8 cellular contexts compared by ENCODE assay signal in genomic region chr11:61332823-61333637, GRCh38. TPM values are rescaled to one million over a fixed set of nuclear protein-coding genes. Genes with fewer than 3 reads are reported as not detected.
DNase-seq lines count a peak whose midpoint lies in the region; ATAC-seq and TF ChIP-seq lines count a peak whose summit lies in the region.

DDB1 (minus strand) TSS chr11:61333105; CDS start chr11:61332968, 137 bp downstream.
A gene with protein sequence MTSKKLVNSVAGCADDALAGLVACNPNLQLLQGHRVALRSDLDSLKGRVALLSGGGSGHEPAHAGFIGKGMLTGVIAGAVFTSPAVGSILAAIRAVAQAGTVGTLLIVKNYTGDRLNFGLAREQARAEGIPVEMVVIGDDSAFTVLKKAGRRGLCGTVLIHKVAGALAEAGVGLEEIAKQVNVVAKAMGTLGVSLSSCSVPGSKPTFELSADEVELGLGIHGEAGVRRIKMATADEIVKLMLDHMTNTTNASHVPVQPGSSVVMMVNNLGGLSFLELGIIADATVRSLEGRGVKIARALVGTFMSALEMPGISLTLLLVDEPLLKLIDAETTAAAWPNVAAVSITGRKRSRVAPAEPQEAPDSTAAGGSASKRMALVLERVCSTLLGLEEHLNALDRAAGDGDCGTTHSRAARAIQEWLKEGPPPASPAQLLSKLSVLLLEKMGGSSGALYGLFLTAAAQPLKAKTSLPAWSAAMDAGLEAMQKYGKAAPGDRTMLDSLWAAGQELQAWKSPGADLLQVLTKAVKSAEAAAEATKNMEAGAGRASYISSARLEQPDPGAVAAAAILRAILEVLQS (plus strand): TSS chr11:61333228. CDS start chr11:61334729, 1,501 bp downstream.

- H3K36me3 Mint-ChIP-seq in activated CD4-positive, alpha-beta memory T cell treated with anti-CD3 and anti-CD28 coated beads for 36 hours: peaks cover 28% of the 10 kb centered on the region

- CTCF ChIA-PET in activated CD4-positive, alpha-beta memory T cell treated with anti-CD3 and anti-CD28 coated beads for 36 hours (lab: Charles Lee): interaction anchor here (0.9 to 7.7 kb wide), 8 partner anchors 17 to 502 kb away, joined by 3 to 310 read pairs (median 7); partner anchors contain the start of genes CPSF7, CYB561A3, SDHAF2 and TMEM138

- no peaks in the 10 kb centered on the region for H3K27me3 Mint-ChIP-seq in activated CD4-positive, alpha-beta memory T cell treated with anti-CD3 and anti-CD28 coated beads for 36 hours

- H3K9me3 Mint-ChIP-seq in activated CD4-positive, alpha-beta memory T cell treated with anti-CD3 and anti-CD28 coated beads for 36 hours: no peaks in the 10 kb centered on the region

- ATAC-seq in GM19452 (IDR thresholded peaks at IDR 0.05; ENCODE audit: unreplicated experiment): peak; percentile 82

- peaks cover 55% of the 10 kb centered on the region for H3K4me1 Mint-ChIP-seq in activated CD4-positive, alpha-beta memory T cell treated with anti-CD3 and anti-CD28 coated beads for 36 hours (ENCODE audit: low read depth)

- H3K9ac ChIP-seq in liver (ENCODE audit: low read depth in 1 of 2, low read length in 2 of 2): peak within 1 kb of the TSS; percentile 87 to 90

- TF ChIP-seq CTCF in liver (IDR thresholded peaks at IDR 0.05; ENCODE audit: low read depth, low read length, missing input control): no peak

- peak within 1 kb of the TSS; percentile 83 to 94 for H3K27ac ChIP-seq in liver (ENCODE audit: low read depth in 1 of 2, low read length in 2 of 2)

- no peaks in the 10 kb centered on the region for H3K27me3 ChIP-seq in liver (ENCODE audit: control insufficient read depth in 4 of 4, insufficient read depth in 4 of 4, low read length in 3 of 4)

- WGBS in liver: under 1% methylated on average over 83 of the region's 83 CpGs

- peak; percentile 27 to 38 for TF ChIP-seq RAD21 in liver (IDR thresholded peaks at IDR 0.05)

- H3K9me3 ChIP-seq in liver (ENCODE audit: control insufficient read depth in 4 of 4, low read length in 3 of 4): no peaks in the 10 kb centered on the region

- H3K36me3 ChIP-seq in liver (ENCODE audit: control insufficient read depth in 4 of 4, insufficient read depth in 3 of 4, low read depth in 1 of 4, low read length in 3 of 4): peaks cover under 1 to 17% (median 11%) of the 10 kb centered on the region in 4 donors

- POLR2A ChIA-PET in activated CD4-positive, alpha-beta memory T cell treated with anti-CD3 and anti-CD28 coated beads for 36 hours (lab: Charles Lee): interaction anchor here (1.0 to 2.9 kb wide), 7 partner anchors 15 to 96 kb away, joined by 3 to 30 read pairs (median 4); partner anchors contain the start of genes CPSF7, CYB561A3, SDHAF2 and TMEM138

- H3K4me3 Mint-ChIP-seq in activated CD4-positive, alpha-beta memory T cell treated with anti-CD3 and anti-CD28 coated beads for 36 hours: peak within 1 kb of the TSS; percentile 97

- H3K4me1 ChIP-seq in liver (ENCODE audit: control insufficient read depth in 4 of 4, insufficient read depth in 4 of 4, low read length in 3 of 4): peaks cover 3 to 47% (median 37%) of the 10 kb centered on the region in 4 donors

- peak; percentile 92 for DNase-seq in CD1c-positive myeloid dendritic cell (ENCODE audit: extremely low spot score)
- peak; percentile 87 for DNase-seq in HK-2 (ENCODE audit: unreplicated experiment)
- DNase-seq in NCI-H82 treated with DMSO at 0.1 percent for 48 hours (lab: John Stamatoyannopoulos, UW; ENCODE audit: unreplicated experiment): peak; percentile 58
- DNase-seq in activated CD4-positive, alpha-beta memory T cell treated with anti-CD3 and anti-CD28 coated beads for 36 hours: peak; percentile 99
- DNase-seq in dermis microvascular lymphatic vessel endothelial cell (ENCODE audit: low read depth in 2 of 2): peak; percentile 71 to 94
- DNase-seq in stimulated activated CD4-positive, alpha-beta T cell treated with anti-CD3 and anti-CD28 coated beads, Interleukin-4, amount 100 ng/mL, for 1 hour: peak; percentile 98

- intact Hi-C loops in activated CD4-positive, alpha-beta memory T cell treated with anti-CD3 and anti-CD28 coated beads for 36 hours (cut with micrococcal nuclease): loop anchor here (1.0 to 10.0 kb wide), 3 partner anchors 59 to 418 kb away; partner anchors contain the start of genes SDHAF2, TMEM109 and TMEM216

- peak within 1 kb of the TSS; percentile 97 for H3K27ac Mint-ChIP-seq in activated CD4-positive, alpha-beta memory T cell treated with anti-CD3 and anti-CD28 coated beads for 36 hours

- peak within 1 kb of the TSS; percentile 81 to 93 (median 88) for H3K4me3 ChIP-seq in liver (ENCODE audit: low read depth in 1 of 3, low read length in 3 of 3)

TF ChIP-seq in liver, 16 proteins besides CTCF, POLR2A, EP300 and RAD21:
- TF ChIP-seq HNF4A (conservative IDR thresholded peaks at IDR 0.05) (peak in 1 of 2 donors; percentile 19), RXRA (IDR thresholded peaks at IDR 0.05) (peak; percentile 35 to 55), YY1 (IDR thresholded peaks at IDR 0.05) (peak; percentile 67), NR2F2 (IDR thresholded peaks at IDR 0.05) (no peak), EGR1 (IDR thresholded peaks at IDR 0.05; ENCODE audit: low read depth in 2 of 2) (no peak), GABPA (IDR thresholded peaks at IDR 0.05 in 1 of 2, conservative IDR thresholded peaks at IDR 0.05 in 1 of 2) (peak in 1 of 2 donors; percentile 84), HNF4G (IDR thresholded peaks at IDR 0.05) (no peak), MAX (IDR thresholded peaks at IDR 0.05) (peak; percentile 52)
- TF ChIP-seq, protein P1, sequence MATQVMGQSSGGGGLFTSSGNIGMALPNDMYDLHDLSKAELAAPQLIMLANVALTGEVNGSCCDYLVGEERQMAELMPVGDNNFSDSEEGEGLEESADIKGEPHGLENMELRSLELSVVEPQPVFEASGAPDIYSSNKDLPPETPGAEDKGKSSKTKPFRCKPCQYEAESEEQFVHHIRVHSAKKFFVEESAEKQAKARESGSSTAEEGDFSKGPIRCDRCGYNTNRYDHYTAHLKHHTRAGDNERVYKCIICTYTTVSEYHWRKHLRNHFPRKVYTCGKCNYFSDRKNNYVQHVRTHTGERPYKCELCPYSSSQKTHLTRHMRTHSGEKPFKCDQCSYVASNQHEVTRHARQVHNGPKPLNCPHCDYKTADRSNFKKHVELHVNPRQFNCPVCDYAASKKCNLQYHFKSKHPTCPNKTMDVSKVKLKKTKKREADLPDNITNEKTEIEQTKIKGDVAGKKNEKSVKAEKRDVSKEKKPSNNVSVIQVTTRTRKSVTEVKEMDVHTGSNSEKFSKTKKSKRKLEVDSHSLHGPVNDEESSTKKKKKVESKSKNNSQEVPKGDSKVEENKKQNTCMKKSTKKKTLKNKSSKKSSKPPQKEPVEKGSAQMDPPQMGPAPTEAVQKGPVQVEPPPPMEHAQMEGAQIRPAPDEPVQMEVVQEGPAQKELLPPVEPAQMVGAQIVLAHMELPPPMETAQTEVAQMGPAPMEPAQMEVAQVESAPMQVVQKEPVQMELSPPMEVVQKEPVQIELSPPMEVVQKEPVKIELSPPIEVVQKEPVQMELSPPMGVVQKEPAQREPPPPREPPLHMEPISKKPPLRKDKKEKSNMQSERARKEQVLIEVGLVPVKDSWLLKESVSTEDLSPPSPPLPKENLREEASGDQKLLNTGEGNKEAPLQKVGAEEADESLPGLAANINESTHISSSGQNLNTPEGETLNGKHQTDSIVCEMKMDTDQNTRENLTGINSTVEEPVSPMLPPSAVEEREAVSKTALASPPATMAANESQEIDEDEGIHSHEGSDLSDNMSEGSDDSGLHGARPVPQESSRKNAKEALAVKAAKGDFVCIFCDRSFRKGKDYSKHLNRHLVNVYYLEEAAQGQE (IDR thresholded peaks at IDR 0.05): peak; percentile 42

RNA-seq across cellular contexts. Expression of gene DDB1, which starts in this region (rescaled TPM):
- 100 to 1,000 TPM; 222 to 223 TPM for total RNA-seq in activated CD4-positive, alpha-beta memory T cell treated with anti-CD3 and anti-CD28 coated beads for 36 hours
- total RNA-seq in dermis microvascular lymphatic vessel endothelial cell (310 and 356 TPM in 2 replicates), liver (100 to 1,000 TPM; 108 to 146 TPM)
- polyA plus RNA-seq in liver: 10 to 100 TPM; 37.5 to 70.2 TPM

RNA-seq across cellular contexts. Expression of the second gene that starts in this region (rescaled TPM):
- 100 to 1,000 TPM; 118 to 120 TPM for total RNA-seq in activated CD4-positive, alpha-beta memory T cell treated with anti-CD3 and anti-CD28 coated beads for 36 hours
- total RNA-seq in dermis microvascular lymphatic vessel endothelial cell (13.2 and 18.0 TPM in 2 replicates), liver (10 to 100 TPM; 15.7 to 47.7 TPM)
- polyA plus RNA-seq in liver: 100 to 1,000 TPM in 1 of 2 donors, 10 to 100 TPM in 1; 59.2 to 134 TPM

Comparison
In these comparisons a context has a peak if more than half of its experiments do, and no peak if none do; other contexts are left out.
1. Peak in every context shown above with its lines: DNase-seq, ATAC-seq, H3K4me3 ChIP-seq and H3K27ac ChIP-seq.